10 cellular contexts compared by ENCODE assay signal in genomic region chr5:116577064-116577788, GRCh38. TPM values are rescaled to one million over a fixed set of nuclear protein-coding genes. Genes with fewer than 3 reads are reported as not detected.
A peak's percentile ranks its signal among the peaks of the same experiment; 100 is the strongest.
DNase-seq lines count a peak whose midpoint lies in the region; ATAC-seq and TF ChIP-seq lines count a peak whose summit lies in the region.
"Had no signal": no experiment of that assay in that cellular context is flagged by ENCODE, and none has a peak within 500 bp of the region (broad histone marks: within the 10 kb centered on the region; RNA-seq: fewer than 3 reads in every experiment).

No MANE protein-coding gene starts in this region.

- H2BK120ac ChIP-seq in mesenchymal stem cell (ENCODE audit: low read depth, low read length): no peak overlapping the region

- H2BK5ac ChIP-seq in mesenchymal stem cell (ENCODE audit: low read depth, low read length, poor library complexity, severe bottlenecking): no peak overlapping the region

- no peak overlapping the region for H2BK15ac ChIP-seq in mesenchymal stem cell (ENCODE audit: low read depth, poor library complexity, severe bottlenecking)

- H3K4me3 ChIP-seq in right lobe of liver: no peak overlapping the region
- no peak overlapping the region for H3K4me3 ChIP-seq in gastrocnemius medialis
- no peak overlapping the region for H3K4me3 ChIP-seq in mesenchymal stem cell (ENCODE audit: insufficient read depth in 1 of 2, low read depth in 1 of 2, low read length in 2 of 2)
- no peak overlapping the region for H3K4me3 ChIP-seq in ascending aorta

- H3K14ac ChIP-seq in mesenchymal stem cell (ENCODE audit: low read length in 2 of 2): no peak overlapping the region

- H3K4ac ChIP-seq in mesenchymal stem cell (ENCODE audit: low read depth in 1 of 2, low read length in 2 of 2): no peak overlapping the region

- peaks cover 7% of the 10 kb centered on the region for H3K79me1 ChIP-seq in mesenchymal stem cell (replicated peaks; ENCODE audit: low read length, poor library complexity, severe bottlenecking)

- H4K91ac ChIP-seq in mesenchymal stem cell (ENCODE audit: low read length): no peak overlapping the region

- intact Hi-C loops in right lobe of liver (cut with DNase I): loop anchor here in 1 of 2 donors (10.0 kb wide), 1 partner anchor 368 kb away; no protein-coding TSS in a partner anchor
- intact Hi-C loops in gastrocnemius medialis (cut with DNase I; ENCODE audit: low total_unique reads): loop anchor here (2.0 to 10.0 kb wide), 2 partner anchors 370 to 442 kb away; no protein-coding TSS in a partner anchor
- intact Hi-C loops in ascending aorta (cut with DNase I): loop anchor here (5.0 kb wide), 1 partner anchor 370 kb away; no protein-coding TSS in a partner anchor

- H3K9me3 ChIP-seq in right lobe of liver (no peaks in the 10 kb centered on the region), gastrocnemius medialis (no peaks in the 10 kb centered on the region), mesenchymal stem cell (ENCODE audit: control insufficient read depth, low read length) (no peaks in the 10 kb centered on the region), ascending aorta (no peaks in the 10 kb centered on the region)

- 64% methylated on average over 12 of the region's 12 CpGs for WGBS in right lobe of liver (ENCODE audit: insufficient coverage, low coverage, low lambda C conversion rate, missing lambda C conversion rate)
- WGBS in mesenchymal stem cell: 87% methylated on average over 11 of the region's 12 CpGs

- H3K27ac ChIP-seq in right lobe of liver (no peak overlapping the region), gastrocnemius medialis (no peak overlapping the region), mesenchymal stem cell (ENCODE audit: low read length, poor library complexity, severe bottlenecking) (no peak overlapping the region), ascending aorta (no peak overlapping the region)

- no peak overlapping the region for H2AFZ ChIP-seq in mesenchymal stem cell (ENCODE audit: low read depth, low read length)

- no peak overlapping the region for H2BK12ac ChIP-seq in mesenchymal stem cell (ENCODE audit: low read length in 2 of 2)

- in situ Hi-C loops in gastrocnemius medialis (cut with MboI; ENCODE audit: low sequenced_read_pairs in 4 of 4): no loop called here

- no peak overlapping the region for H3K18ac ChIP-seq in mesenchymal stem cell (ENCODE audit: low read depth in 1 of 2, low read length in 2 of 2)

- H3K9ac ChIP-seq in mesenchymal stem cell (ENCODE audit: low read length): no peak overlapping the region

- H3K4me1 ChIP-seq in right lobe of liver: peaks cover 0 to 33% (median 9%) of the 10 kb centered on the region in 4 donors
- H3K4me1 ChIP-seq in gastrocnemius medialis: peaks cover 8 to 28% of the 10 kb centered on the region in 2 donors
- peaks cover 14% of the 10 kb centered on the region for H3K4me1 ChIP-seq in mesenchymal stem cell (ENCODE audit: control insufficient read depth, insufficient read depth, low read depth, low read length)
- peaks cover 8 to 18% of the 10 kb centered on the region in 2 donors for H3K4me1 ChIP-seq in ascending aorta

- no peak overlapping the region for H4K8ac ChIP-seq in mesenchymal stem cell (ENCODE audit: low read length)

- no peak overlapping the region for H3K4me2 ChIP-seq in mesenchymal stem cell (ENCODE audit: low read length, poor library complexity, severe bottlenecking)

- TF ChIP-seq CTCF in right lobe of liver (IDR thresholded peaks at IDR 0.05) (no peak), gastrocnemius medialis (IDR thresholded peaks at IDR 0.05 in 4 of 5, conservative IDR thresholded peaks at IDR 0.05 in 1 of 5) (no peak), ascending aorta (IDR thresholded peaks at IDR 0.05) (no peak)

- no peak overlapping the region for H3K23ac ChIP-seq in mesenchymal stem cell (ENCODE audit: low read length in 2 of 2)

- H2AK5ac ChIP-seq in mesenchymal stem cell (ENCODE audit: low read length, severe bottlenecking): no peak overlapping the region

- H3K36me3 ChIP-seq in right lobe of liver (no peaks in the 10 kb centered on the region), gastrocnemius medialis (no peaks in the 10 kb centered on the region), mesenchymal stem cell (ENCODE audit: control insufficient read depth in 1 of 2, insufficient read depth in 2 of 2, low read depth in 1 of 2, low read length in 2 of 2) (peaks cover 0 to 4% of the 10 kb centered on the region in 2 experiments), ascending aorta (no peaks in the 10 kb centered on the region)

- peak; percentile 17 for DNase-seq in left kidney (ENCODE audit: low read depth, low spot score)
- DNase-seq in right lobe of liver: no peak
- no peak for DNase-seq in gastrocnemius medialis
- DNase-seq in mesenchymal stem cell: no peak
- DNase-seq in ascending aorta (ENCODE audit: low spot score in 2 of 2): no peak
- DNase-seq: hippocampal formation, SHP77 treated with DMSO at 0.1 percent for 48 hours had no signal

- H3K27me3 ChIP-seq in right lobe of liver (peaks cover 0 to 21% of the 10 kb centered on the region in 2 donors), gastrocnemius medialis (peaks cover 24 to 29% (median 26%) of the 10 kb centered on the region in 3 donors), mesenchymal stem cell (ENCODE audit: control insufficient read depth in 1 of 2, insufficient read depth in 1 of 2, low read length in 2 of 2) (peaks cover 3 to 36% of the 10 kb centered on the region in 2 experiments), ascending aorta (no peaks in the 10 kb centered on the region)

- peak; percentile 72 for ATAC-seq in GM18861 (IDR thresholded peaks at IDR 0.05; ENCODE audit: unreplicated experiment)
- ATAC-seq in GM21619 (IDR thresholded peaks at IDR 0.05; ENCODE audit: unreplicated experiment): peak; percentile 57
- peak; percentile 63 for ATAC-seq in HG03460 (IDR thresholded peaks at IDR 0.05; ENCODE audit: unreplicated experiment)
- no peak for ATAC-seq in right lobe of liver
- no peak for ATAC-seq in gastrocnemius medialis

- TF ChIP-seq POLR2A in right lobe of liver (IDR thresholded peaks at IDR 0.05) (no peak), gastrocnemius medialis (IDR thresholded peaks at IDR 0.05) (no peak)

RNA-seq across cellular contexts. Expression of gene SEMA6A, which starts 2.6 kb away (rescaled TPM):
- total RNA-seq in right lobe of liver (10 to 100 TPM in 1 of 6 experiments, 1 to 10 TPM in 5; 4.5 to 12.0 (median 8.4) TPM), gastrocnemius medialis (1 to 10 TPM; 2.5 to 6.5 (median 2.7) TPM), ascending aorta (17.8 TPM)
- 8.8 TPM for polyA plus RNA-seq in mesenchymal stem cell (2013, experiment 1 of 2)
- polyA plus RNA-seq in mesenchymal stem cell (2013, experiment 2 of 2): 8.0 TPM

Comparison
In these comparisons a context has a peak if more than half of its experiments do, and no peak if none do; other contexts are left out.
1. ATAC-seq: peak in GM18861 (single experiment), GM21619 (single experiment) and HG03460 (single experiment); none in right lobe of liver (0 of 4) and gastrocnemius medialis (0 of 2).